In the genomic region with DNA sequence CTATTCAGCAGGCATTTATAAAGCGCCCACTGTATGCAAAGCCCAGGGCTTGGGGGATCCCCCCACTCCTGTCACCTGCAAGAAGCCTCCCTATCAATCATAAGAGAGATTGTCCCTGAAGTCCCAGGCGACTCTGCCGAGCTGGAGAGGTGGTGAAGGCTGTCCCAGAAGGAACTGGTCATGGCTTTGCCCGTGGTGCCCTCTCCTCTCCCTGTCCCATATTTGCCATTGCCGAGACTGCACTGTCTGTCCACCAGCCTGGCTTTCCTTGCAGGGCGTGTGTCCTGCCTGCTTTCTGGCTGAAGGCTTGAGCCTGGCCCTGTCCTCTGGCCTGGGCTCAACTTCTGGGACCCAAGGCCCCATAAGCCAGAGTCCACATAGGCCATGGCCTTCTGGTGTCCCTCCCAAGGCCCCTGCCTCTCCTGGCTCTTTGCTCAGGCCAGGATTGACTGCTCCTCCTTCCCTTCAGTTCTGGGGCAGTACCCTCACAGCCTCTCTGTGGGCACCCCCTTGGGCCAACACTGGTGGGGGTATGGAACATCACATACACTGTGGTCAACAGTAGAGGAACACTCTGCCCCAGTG, we compare ENCODE assay signal across 1 cellular context.
TF ChIP-seq lines count a peak whose summit lies in the region.

No MANE protein-coding gene starts in this region.

TF ChIP-seq in HepG2, 621 proteins besides CTCF, POLR2A, EP300 and RAD21:
- TF ChIP-seq, protein P1, sequence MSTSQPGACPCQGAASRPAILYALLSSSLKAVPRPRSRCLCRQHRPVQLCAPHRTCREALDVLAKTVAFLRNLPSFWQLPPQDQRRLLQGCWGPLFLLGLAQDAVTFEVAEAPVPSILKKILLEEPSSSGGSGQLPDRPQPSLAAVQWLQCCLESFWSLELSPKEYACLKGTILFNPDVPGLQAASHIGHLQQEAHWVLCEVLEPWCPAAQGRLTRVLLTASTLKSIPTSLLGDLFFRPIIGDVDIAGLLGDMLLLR (CRISPR knock-in tag; IDR thresholded peaks at IDR 0.05) = no peak
- no peak for TF ChIP-seq ZNF777 (CRISPR knock-in tag; IDR thresholded peaks at IDR 0.05)
- TF ChIP-seq, protein P2, sequence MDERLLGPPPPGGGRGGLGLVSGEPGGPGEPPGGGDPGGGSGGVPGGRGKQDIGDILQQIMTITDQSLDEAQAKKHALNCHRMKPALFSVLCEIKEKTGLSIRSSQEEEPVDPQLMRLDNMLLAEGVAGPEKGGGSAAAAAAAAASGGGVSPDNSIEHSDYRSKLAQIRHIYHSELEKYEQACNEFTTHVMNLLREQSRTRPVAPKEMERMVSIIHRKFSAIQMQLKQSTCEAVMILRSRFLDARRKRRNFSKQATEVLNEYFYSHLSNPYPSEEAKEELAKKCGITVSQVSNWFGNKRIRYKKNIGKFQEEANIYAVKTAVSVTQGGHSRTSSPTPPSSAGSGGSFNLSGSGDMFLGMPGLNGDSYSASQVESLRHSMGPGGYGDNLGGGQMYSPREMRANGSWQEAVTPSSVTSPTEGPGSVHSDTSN (CRISPR knock-in tag; IDR thresholded peaks at IDR 0.05) = no peak
- TF ChIP-seq SCMH1 (CRISPR knock-in tag; IDR thresholded peaks at IDR 0.05; ENCODE audit: borderline replicate concordance) = no peak
- TF ChIP-seq ZNF296 (CRISPR knock-in tag; conservative IDR thresholded peaks at IDR 0.05) = peak; percentile 45; the same call in 1 of the 2 replicates
- no peak for TF ChIP-seq TRIM24 (CRISPR knock-in tag; IDR thresholded peaks at IDR 0.05)
TF ChIP-seq in HepG2: peak in this region for 1.
